In the genomic region with DNA sequence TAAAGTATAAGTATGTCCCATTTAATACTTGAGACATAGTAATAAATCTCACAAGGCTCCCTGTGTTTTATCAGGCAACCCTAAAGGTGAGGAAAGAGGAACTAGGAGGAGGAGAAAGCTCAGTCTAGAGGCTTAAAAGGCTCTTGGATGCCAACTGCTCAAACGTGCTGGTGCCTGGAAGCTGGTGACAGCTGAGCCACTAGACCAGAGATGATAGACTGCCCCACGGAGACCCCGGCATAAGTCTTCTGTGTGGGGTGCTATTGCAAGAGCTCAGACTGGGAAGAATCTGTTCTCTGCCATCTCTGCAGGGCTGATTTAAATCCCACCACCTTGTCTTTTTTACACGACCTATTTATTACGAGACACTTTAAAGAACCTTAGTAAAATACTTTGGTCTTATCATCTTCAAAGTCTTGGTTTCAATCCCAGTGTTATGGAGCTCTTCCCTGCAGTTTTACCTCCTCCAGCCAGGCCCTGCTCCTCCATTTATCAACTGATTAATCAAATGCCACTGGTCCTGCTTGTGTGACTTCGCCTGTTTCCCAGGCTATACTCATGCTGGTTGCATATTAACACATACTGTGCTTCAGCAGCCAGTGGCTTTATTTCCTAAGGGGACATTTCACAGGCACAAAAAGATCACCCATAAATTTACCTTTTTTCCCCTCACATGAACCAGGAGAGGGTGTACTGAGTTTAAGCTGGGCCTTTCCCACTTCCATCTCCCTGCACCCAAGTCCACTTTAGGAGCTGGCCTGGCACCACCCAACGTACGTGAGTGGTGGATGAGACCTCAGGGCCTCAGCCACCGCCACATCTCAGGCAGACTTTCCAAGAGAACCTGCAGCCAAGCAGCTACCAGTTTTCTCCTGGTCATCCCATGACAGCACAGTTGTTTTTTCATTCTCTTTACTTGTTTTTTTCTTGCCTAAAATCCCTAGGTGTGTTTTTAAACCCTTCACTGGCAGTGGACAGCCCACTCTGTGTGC, we compare ENCODE assay signal across 19 cellular contexts. TPM values are rescaled to one million over a fixed set of nuclear protein-coding genes. Genes with fewer than 3 reads are reported as not detected.
DNase-seq lines count a peak whose midpoint lies in the region; ATAC-seq and TF ChIP-seq lines count a peak whose summit lies in the region.
"Had no signal": no experiment of that assay in that cellular context is flagged by ENCODE, and none has a peak within 500 bp of the region (broad histone marks: within the 10 kb centered on the region; RNA-seq: fewer than 3 reads in every experiment).

No MANE protein-coding gene starts in this region.

- no peak overlapping the region for H2BK5ac ChIP-seq in trophoblast cell (ENCODE audit: low read depth, low read length, poor library complexity)

- no peaks in the 10 kb centered on the region for H3K79me2 ChIP-seq in PC-3 (ENCODE audit: low read length)
- H3K79me2 ChIP-seq in hepatocyte = no peaks in the 10 kb centered on the region
- no peaks in the 10 kb centered on the region for H3K79me2 ChIP-seq in trophoblast cell (ENCODE audit: control insufficient read depth, insufficient read depth, low read length, poor library complexity)

- H3K9ac ChIP-seq in PC-3 (ENCODE audit: low read length) (no peak overlapping the region), trophoblast cell (ENCODE audit: low read length) (no peak overlapping the region)

- no peak overlapping the region for H3K4me3 Mint-ChIP-seq in Caco-2 (ENCODE audit: unreplicated experiment)
- no peak overlapping the region for H3K4me3 Mint-ChIP-seq in stimulated activated naive B cell treated with anti-CD40 and anti-IgM and Interleukin-4, amounts not matched to agents 10 μg/mL and 1 μg/mL and 100 μg/mL, for 72 hours
- H3K4me3 Mint-ChIP-seq: activated naive CD8-positive, alpha-beta T cell; IgD-negative memory B cell had no signal

- peaks cover 12% of the 10 kb centered on the region for H3K79me1 ChIP-seq in trophoblast cell (ENCODE audit: low read length)

- peak overlapping the region; percentile 76 for H2BK12ac ChIP-seq in trophoblast cell (ENCODE audit: low read length)

- H3K4me2 ChIP-seq in PC-3 (ENCODE audit: low read length) (peak overlapping the region; percentile 79), hepatocyte (peak overlapping the region; percentile 34), trophoblast cell (ENCODE audit: low read length) (no peak overlapping the region)

- 60% methylated on average over 9 of the region's 9 CpGs for WGBS in hepatocyte (ENCODE audit: low lambda C conversion rate, missing lambda C conversion rate)
- WGBS in trophoblast cell (ENCODE audit: extremely low coverage, insufficient coverage, insufficient read length) = no CpG with 5 or more reads among the region's 9 CpGs

- H3K4me1 Mint-ChIP-seq in Caco-2 (ENCODE audit: low read depth, unreplicated experiment) = peaks cover 17% of the 10 kb centered on the region
- peaks cover 7 to 13% of the 10 kb centered on the region in 2 donors for H3K4me1 Mint-ChIP-seq in stimulated activated naive B cell treated with anti-CD40 and anti-IgM and Interleukin-4, amounts not matched to agents 10 μg/mL and 1 μg/mL and 100 μg/mL, for 72 hours

- no TSS peak for BruUV-seq in Caco-2 (replicated peaks; lab: Mats Ljungman, UMichigan)
- no TSS peak for BruUV-seq in PC-3 (replicated peaks; lab: Mats Ljungman, UMichigan)

- H2BK120ac ChIP-seq in trophoblast cell (ENCODE audit: insufficient read depth, low read length, poor library complexity) = no peak overlapping the region

- DNase-seq in Caco-2 = no peak
- DNase-seq in PC-3 = no peak
- no peak for DNase-seq in hepatocyte (ENCODE audit: low spot score)
- DNase-seq in trophoblast cell = peak; percentile 39 to 71
- DNase-seq in stimulated activated naive B cell treated with anti-CD40 and anti-IgM and Interleukin-4, amounts not matched to agents 10 μg/mL and 1 μg/mL and 100 μg/mL, for 72 hours = no peak
- no peak for DNase-seq in dedifferentiated amniotic fluid mesenchymal stem cell (ENCODE audit: extremely low spot score)
- DNase-seq in anterior cingulate cortex (lab: John Stamatoyannopoulos, UW) = no peak
- DNase-seq in activated CD4-positive, CD25-positive, alpha-beta regulatory T cell treated with anti-CD3 and anti-CD28 coated beads, Interleukin-2, amount 50 U/mL, for 72 hours = no peak
- DNase-seq: activated CD4-positive, alpha-beta T cell treated with anti-CD3 and anti-CD28 coated beads, Interleukin-2, amount 50 U/mL, for 48 hours; activated T-cell treated with anti-CD3 and anti-CD28 coated beads, Interleukin-2, amount 50 U/mL, for 48 hours; Calu3; dorsolateral prefrontal cortex; heart left ventricle; right cardiac atrium; stomach had no signal

- H3K36me3 ChIP-seq in Caco-2 (ENCODE audit: control insufficient read depth, insufficient read depth, low read length) (no peaks in the 10 kb centered on the region), PC-3 (ENCODE audit: low read depth, low read length) (no peaks in the 10 kb centered on the region), hepatocyte (replicated peaks; ENCODE audit: insufficient read depth, low read depth) (no peaks in the 10 kb centered on the region), trophoblast cell (ENCODE audit: control insufficient read depth in 1 of 2, insufficient read depth in 2 of 2, low read length in 2 of 2) (no peaks in the 10 kb centered on the region)
- H3K36me3 ChIP-seq: heart left ventricle, neutrophil, stomach had no signal

- peak overlapping the region; percentile 32 for H4K8ac ChIP-seq in trophoblast cell (ENCODE audit: low read depth, low read length)

- H4K20me1 ChIP-seq in PC-3 (ENCODE audit: low read length) (no peaks in the 10 kb centered on the region), hepatocyte (ENCODE audit: insufficient read depth, poor library complexity, severe bottlenecking) (no peaks in the 10 kb centered on the region)

- no peak for ATAC-seq in PC-3
- ATAC-seq in stimulated activated naive B cell treated with anti-CD40 and anti-IgM and Interleukin-4, amounts not matched to agents 10 μg/mL and 1 μg/mL and 100 μg/mL, for 72 hours (replicated peaks) = no peak

- POLR2A ChIA-PET in Caco-2 (lab: Charles Lee) (no interaction called here), PC-3 (lab: Charles Lee; ENCODE audit: unreplicated experiment) (no interaction called here)

- no peaks in the 10 kb centered on the region for H3K9me3 Mint-ChIP-seq in Caco-2 (ENCODE audit: unreplicated experiment)
- H3K9me3 Mint-ChIP-seq in stimulated activated naive B cell treated with anti-CD40 and anti-IgM and Interleukin-4, amounts not matched to agents 10 μg/mL and 1 μg/mL and 100 μg/mL, for 72 hours = no peaks in the 10 kb centered on the region
- H3K9me3 Mint-ChIP-seq: IgD-negative memory B cell had no signal

- no peak overlapping the region for H3K4ac ChIP-seq in trophoblast cell (ENCODE audit: low read depth, low read length)

- H2AK5ac ChIP-seq in trophoblast cell (ENCODE audit: low read length) = peak overlapping the region; percentile 71

- H3K27me3 ChIP-seq in Caco-2 (replicated peaks; ENCODE audit: control insufficient read depth, insufficient read depth, low read length) (no peaks in the 10 kb centered on the region; the same call in 1 of the 2 replicates), PC-3 (ENCODE audit: low read length) (0 out of 2 replicates have a peak, but pooled peaks cover 2% of the 10 kb centered on the region), hepatocyte (peaks cover 6% of the 10 kb centered on the region), trophoblast cell (ENCODE audit: insufficient read depth, low read length) (no peaks in the 10 kb centered on the region)

- no peaks in the 10 kb centered on the region for H3F3A ChIP-seq in PC-3 (ENCODE audit: low read length, unreplicated experiment)

- peak overlapping the region; percentile 63 for H3K27ac Mint-ChIP-seq in Caco-2 (ENCODE audit: unreplicated experiment)
- H3K27ac Mint-ChIP-seq in stimulated activated naive B cell treated with anti-CD40 and anti-IgM and Interleukin-4, amounts not matched to agents 10 μg/mL and 1 μg/mL and 100 μg/mL, for 72 hours = no peak overlapping the region
- H3K27ac Mint-ChIP-seq: activated naive CD8-positive, alpha-beta T cell had no signal

- no peaks in the 10 kb centered on the region for H3K36me3 Mint-ChIP-seq in Caco-2 (ENCODE audit: insufficient read depth, unreplicated experiment)
- H3K36me3 Mint-ChIP-seq in stimulated activated naive B cell treated with anti-CD40 and anti-IgM and Interleukin-4, amounts not matched to agents 10 μg/mL and 1 μg/mL and 100 μg/mL, for 72 hours = no peaks in the 10 kb centered on the region
- H3K36me3 Mint-ChIP-seq: activated naive CD8-positive, alpha-beta T cell; IgD-negative memory B cell had no signal

- no peak overlapping the region for H3K23ac ChIP-seq in trophoblast cell (ENCODE audit: low read length)

- peak overlapping the region; percentile 72 for H3K14ac ChIP-seq in trophoblast cell (ENCODE audit: low read length)

- no peak overlapping the region for H3K18ac ChIP-seq in trophoblast cell (ENCODE audit: low read length)

- intact Hi-C loops in Caco-2 (cut with micrococcal nuclease; ENCODE audit: unreplicated experiment) (loop anchor here (5.0 kb wide), 1 partner anchor 45 kb away; no protein-coding TSS in a partner anchor), PC-3 (cut with micrococcal nuclease) (loop anchor here (5.0 kb wide), 1 partner anchor 45 kb away; no protein-coding TSS in a partner anchor)

- H3K27ac ChIP-seq in PC-3 (ENCODE audit: low read length) (no peak overlapping the region), hepatocyte (no peak overlapping the region), trophoblast cell (ENCODE audit: low read depth, low read length) (peak overlapping the region; percentile 44)
- H3K27ac ChIP-seq: dorsolateral prefrontal cortex, neutrophil had no signal

- H3K27me3 Mint-ChIP-seq in Caco-2 (ENCODE audit: insufficient read depth, unreplicated experiment) = no peaks in the 10 kb centered on the region
- peaks cover 52 to 81% of the 10 kb centered on the region in 2 donors for H3K27me3 Mint-ChIP-seq in stimulated activated naive B cell treated with anti-CD40 and anti-IgM and Interleukin-4, amounts not matched to agents 10 μg/mL and 1 μg/mL and 100 μg/mL, for 72 hours

- peak overlapping the region; percentile 52 for H4K91ac ChIP-seq in trophoblast cell (ENCODE audit: low read depth, low read length)

- H3K4me1 ChIP-seq in Caco-2 = peaks cover 17% of the 10 kb centered on the region
- peaks cover 29% of the 10 kb centered on the region for H3K4me1 ChIP-seq in PC-3 (ENCODE audit: insufficient read depth, low read length)
- peaks cover 18% of the 10 kb centered on the region for H3K4me1 ChIP-seq in hepatocyte (ENCODE audit: insufficient read depth)
- H3K4me1 ChIP-seq in trophoblast cell (ENCODE audit: control insufficient read depth in 1 of 2, insufficient read depth in 2 of 2, low read length in 2 of 2) = peaks cover 18 to 28% of the 10 kb centered on the region in 2 experiments

- H3K4me3 ChIP-seq in Caco-2 (ENCODE audit: low read depth, low read length) (no peak overlapping the region), PC-3 (ENCODE audit: low read length) (no peak overlapping the region; the same call in 1 of the 2 replicates), hepatocyte (no peak overlapping the region), trophoblast cell (ENCODE audit: low read depth, low read length) (no peak overlapping the region)
- H3K4me3 ChIP-seq: GM12878, stomach had no signal

- peak overlapping the region; percentile 81 for H2AFZ ChIP-seq in PC-3 (ENCODE audit: low read length)
- H2AFZ ChIP-seq in hepatocyte = no peak overlapping the region
- H2AFZ ChIP-seq in trophoblast cell (ENCODE audit: insufficient read depth, low read length, poor library complexity) = no peak overlapping the region

- H3K9me3 ChIP-seq in Caco-2 (no peaks in the 10 kb centered on the region), PC-3 (ENCODE audit: low read length) (no peaks in the 10 kb centered on the region), hepatocyte (ENCODE audit: low read depth) (no peaks in the 10 kb centered on the region), trophoblast cell (ENCODE audit: insufficient read depth, low read depth, low read length) (peaks cover 2% of the 10 kb centered on the region)
- H3K9me3 ChIP-seq: heart left ventricle, neutrophil, stomach had no signal

- no peak overlapping the region for H4K12ac ChIP-seq in trophoblast cell (ENCODE audit: low read depth, low read length)

- H3K9me2 ChIP-seq in PC-3 (replicated peaks; ENCODE audit: low read length) (no peaks in the 10 kb centered on the region), hepatocyte (replicated peaks; ENCODE audit: insufficient read depth) (no peaks in the 10 kb centered on the region)

- CTCF ChIA-PET in Caco-2 (lab: Charles Lee) = interaction anchor here (1.0 to 1.9 kb wide), 2 partner anchors 10 to 55 kb away, joined by 6 to 7 read pairs; no protein-coding TSS in a partner anchor
- CTCF ChIA-PET in PC-3 (lab: Charles Lee) = interaction anchor here (1.1 kb wide), 1 partner anchor 67 kb away, joined by 4 read pairs; no protein-coding TSS in a partner anchor

- TF ChIP-seq CTCF in Caco-2 (IDR thresholded peaks at IDR 0.05; ENCODE audit: insufficient read depth in 1 of 2, low read depth in 1 of 2, low read length in 1 of 2, severe bottlenecking in 1 of 2, unreplicated experiment in 1 of 2) = no peak
- TF ChIP-seq CTCF in PC-3 (conservative IDR thresholded peaks at IDR 0.05; ENCODE audit: low read depth, low read length) = no peak
- TF ChIP-seq CTCF in hepatocyte (IDR thresholded peaks at IDR 0.05; ENCODE audit: poor library complexity) = no peak

RNA-seq across cellular contexts. Expression of a gene that starts 7.8 kb away (rescaled TPM):
- total RNA-seq in Caco-2 (2022) (not detected in 2 replicates), PC-3 (2014; rRNA removed) (0.11 TPM in 1 of 2 replicates, not detected in the other), hepatocyte (0.07 TPM in 1 of 2 replicates, not detected in the other)
- 0.31 TPM in 1 of 2 replicates, not detected in the other for polyA plus RNA-seq in hepatocyte
- 3.2 and 4.4 TPM in 2 replicates for polyA plus RNA-seq in trophoblast cell (2013)
- total RNA-seq: heart left ventricle, right cardiac atrium, stomach had no signal
- polyA plus RNA-seq: heart left ventricle, IgD-negative memory B cell, right cardiac atrium had no signal

Comparison
In these comparisons a context has a peak if more than half of its experiments do, and no peak if none do; other contexts are left out.
1. DNase-seq: peak in trophoblast cell (2 of 2); none in Caco-2 (0 of 2), PC-3 (single experiment), hepatocyte (single experiment), stimulated activated naive B cell treated with anti-CD40 and anti-IgM and Interleukin-4, amounts not matched to agents 10 μg/mL and 1 μg/mL and 100 μg/mL, for 72 hours (single experiment), dedifferentiated amniotic fluid mesenchymal stem cell (single experiment), anterior cingulate cortex (0 of 58) and activated CD4-positive, CD25-positive, alpha-beta regulatory T cell treated with anti-CD3 and anti-CD28 coated beads, Interleukin-2, amount 50 U/mL, for 72 hours (single experiment).